Comparison of ENCODE assay signal across 12 cellular contexts in the genomic region with DNA sequence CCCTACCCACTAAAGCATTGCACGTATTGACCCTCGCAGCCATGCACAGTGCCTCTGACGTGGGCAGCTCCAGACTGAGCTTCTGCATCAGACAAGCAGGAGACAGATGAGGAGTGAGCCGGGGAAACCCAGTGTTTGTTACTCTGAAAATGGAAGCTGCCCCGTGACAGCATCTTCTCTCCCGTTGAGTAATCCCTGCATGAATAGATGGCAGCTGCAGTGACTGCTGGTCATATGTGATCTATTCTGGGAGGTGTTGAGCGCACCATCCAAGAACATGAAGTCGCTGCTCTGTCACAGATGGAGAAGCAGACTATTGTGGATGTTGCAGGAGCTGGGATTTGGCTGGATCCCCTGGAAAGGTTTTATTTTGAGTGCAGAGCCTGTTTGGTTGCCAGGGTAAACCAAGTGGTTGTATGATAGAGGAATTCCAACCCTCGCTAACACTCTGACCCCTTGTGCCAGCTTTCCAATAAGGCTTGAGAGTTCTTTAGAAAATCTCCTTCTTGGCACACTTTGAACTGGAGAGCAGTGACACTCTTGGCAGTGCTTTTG.
DNase-seq lines count a peak whose midpoint lies in the region; ATAC-seq and TF ChIP-seq lines count a peak whose summit lies in the region.
"Had no signal": no experiment of that assay in that cellular context is flagged by ENCODE, and none has a peak within 500 bp of the region (broad histone marks: within the 10 kb centered on the region; RNA-seq: fewer than 3 reads in every experiment).

No MANE protein-coding gene starts in this region.

- TF ChIP-seq CTCF in SK-N-SH (IDR thresholded peaks at IDR 0.05): no peak
- no peak for TF ChIP-seq CTCF in foreskin keratinocyte (conservative IDR thresholded peaks at IDR 0.05)

- H3F3A ChIP-seq in SK-N-SH (replicated peaks; ENCODE audit: insufficient read depth): no peaks in the 10 kb centered on the region

- H3K4me1 ChIP-seq in SK-N-SH (ENCODE audit: control insufficient read depth in 1 of 2, insufficient read depth in 2 of 2, low read depth in 1 of 2, low read length in 1 of 2) (no peaks in the 10 kb centered on the region), adipocyte (ENCODE audit: control insufficient read depth, insufficient read depth, low read length) (peaks cover 5% of the 10 kb centered on the region), foreskin keratinocyte (no peaks in the 10 kb centered on the region)
- H3K4me1 ChIP-seq: A549, vagina had no signal

- POLR2A ChIA-PET in SK-N-SH (lab: Yijun Ruan, JAX): no interaction called here

- 89% methylated on average over 9 of the region's 9 CpGs for WGBS in SK-N-SH (ENCODE audit: low lambda C conversion rate)

- no peaks in the 10 kb centered on the region for H3K9me2 ChIP-seq in SK-N-SH

- no peaks in the 10 kb centered on the region for H4K20me1 ChIP-seq in SK-N-SH (ENCODE audit: insufficient read depth)

- H3K4me2 ChIP-seq in SK-N-SH: no peak overlapping the region
- H3K4me2 ChIP-seq: A549 had no signal

- no peak overlapping the region for H2AFZ ChIP-seq in SK-N-SH (ENCODE audit: low read depth)

- ATAC-seq in SK-N-SH treated with all-trans-retinoic acid at 6 μM for 48 hours: peak; percentile 16; the same call in 1 of the 3 replicates
- no peak for ATAC-seq in foreskin keratinocyte
- ATAC-seq: A549 had no signal

- no peak for TF ChIP-seq RAD21 in SK-N-SH (IDR thresholded peaks at IDR 0.05; ENCODE audit: low read length)

- no peaks in the 10 kb centered on the region for H3K79me2 ChIP-seq in SK-N-SH (ENCODE audit: insufficient read depth)

- no peak overlapping the region for H3K9ac ChIP-seq in SK-N-SH
- no peak overlapping the region for H3K9ac ChIP-seq in adipocyte (ENCODE audit: low read length)

- H3K9me3 ChIP-seq in SK-N-SH (no peaks in the 10 kb centered on the region), adipocyte (ENCODE audit: control insufficient read depth, low read length) (peaks cover 4% of the 10 kb centered on the region)
- H3K9me3 ChIP-seq: A549 had no signal

- DNase-seq in SK-N-SH (no peak), adipocyte (ENCODE audit: low read depth) (peak; percentile 4), iris pigment epithelial cell (ENCODE audit: low read depth) (peak; percentile 37), foreskin keratinocyte (no peak), D341Med (ENCODE audit: low spot score) (no peak), T-helper 9 cell (no peak)
- no peak for DNase-seq in activated CD4-positive, alpha-beta T cell treated with anti-CD3 and anti-CD28 coated beads for 1 hour
- DNase-seq: activated naive CD4-positive, alpha-beta T cell had no signal

- no peak overlapping the region for H3K27ac ChIP-seq in SK-N-SH (ENCODE audit: low read depth in 2 of 2, low read length in 1 of 2)
- H3K27ac ChIP-seq in foreskin keratinocyte: no peak overlapping the region
- H3K27ac ChIP-seq: A549, vagina had no signal

- TF ChIP-seq EP300 in SK-N-SH (IDR thresholded peaks at IDR 0.05; ENCODE audit: borderline replicate concordance in 1 of 2, low read depth in 1 of 2, low read length in 1 of 2): no peak

- CTCF ChIA-PET in SK-N-SH (lab: Yijun Ruan, JAX): interaction anchor here (1.1 to 3.0 kb wide), 2 partner anchors 18 to 293 kb away, joined by 3 to 11 read pairs; no protein-coding TSS in a partner anchor

- H3K27me3 ChIP-seq in SK-N-SH (ENCODE audit: insufficient read depth): no peaks in the 10 kb centered on the region
- no peaks in the 10 kb centered on the region for H3K27me3 ChIP-seq in adipocyte (replicated peaks; ENCODE audit: control insufficient read depth, insufficient read depth, low read length)
- H3K27me3 ChIP-seq in foreskin keratinocyte: no peaks in the 10 kb centered on the region
- H3K27me3 ChIP-seq: vagina had no signal

- H3K36me3 ChIP-seq in SK-N-SH (replicated peaks in 1 of 2; ENCODE audit: control insufficient read depth in 1 of 2, insufficient read depth in 2 of 2, low read length in 1 of 2) (no peaks in the 10 kb centered on the region), adipocyte (ENCODE audit: control insufficient read depth, insufficient read depth, low read length, severe bottlenecking) (no peaks in the 10 kb centered on the region)
- H3K36me3 ChIP-seq: vagina had no signal

- H3K4me3 ChIP-seq in SK-N-SH (ENCODE audit: low read depth in 2 of 2, low read length in 1 of 2) (no peak overlapping the region), adipocyte (ENCODE audit: low read length) (no peak overlapping the region)
- H3K4me3 ChIP-seq: A549, K562, vagina had no signal

TF ChIP-seq in SK-N-SH treated with all-trans-retinoic acid at 6 μM for 48 hours, 23 proteins besides CTCF, POLR2A, EP300 and RAD21:
- TF ChIP-seq ISL1 (CRISPR knock-in tag; IDR thresholded peaks at IDR 0.05) (no peak), BACH2 (CRISPR knock-in tag; IDR thresholded peaks at IDR 0.05; ENCODE audit: borderline replicate concordance) (no peak), ZFP3 (CRISPR knock-in tag; IDR thresholded peaks at IDR 0.05) (no peak), PATZ1 (CRISPR knock-in tag; IDR thresholded peaks at IDR 0.05; ENCODE audit: borderline replicate concordance) (no peak), ZC3H10 (CRISPR knock-in tag; IDR thresholded peaks at IDR 0.05) (no peak)
TF ChIP-seq in SK-N-SH treated with all-trans-retinoic acid at 6 μM for 48 hours: peak in this region for 0.

TF ChIP-seq in SK-N-SH, 30 proteins besides CTCF, POLR2A, EP300 and RAD21:
- TF ChIP-seq ELF1 (IDR thresholded peaks at IDR 0.05) (no peak), MEF2A (IDR thresholded peaks at IDR 0.05; ENCODE audit: borderline replicate concordance, low read depth) (no peak), RCOR1 (IDR thresholded peaks at IDR 0.05; ENCODE audit: low read length) (no peak), YY1 (IDR thresholded peaks at IDR 0.05; ENCODE audit: low read depth) (no peak), GATA2 (CRISPR knock-in tag; IDR thresholded peaks at IDR 0.05) (no peak), NRF1 (IDR thresholded peaks at IDR 0.05; ENCODE audit: low read depth, low read length) (no peak)

Comparison
In these comparisons a context has a peak if more than half of its experiments do, and no peak if none do; other contexts are left out.
1. DNase-seq: peak in adipocyte (single experiment) and iris pigment epithelial cell (single experiment); none in SK-N-SH (single experiment), foreskin keratinocyte (0 of 2), D341Med (single experiment), activated CD4-positive, alpha-beta T cell treated with anti-CD3 and anti-CD28 coated beads for 1 hour (single experiment) and T-helper 9 cell (single experiment).